ENCODE assay signal across 8 cellular contexts in the genomic region with DNA sequence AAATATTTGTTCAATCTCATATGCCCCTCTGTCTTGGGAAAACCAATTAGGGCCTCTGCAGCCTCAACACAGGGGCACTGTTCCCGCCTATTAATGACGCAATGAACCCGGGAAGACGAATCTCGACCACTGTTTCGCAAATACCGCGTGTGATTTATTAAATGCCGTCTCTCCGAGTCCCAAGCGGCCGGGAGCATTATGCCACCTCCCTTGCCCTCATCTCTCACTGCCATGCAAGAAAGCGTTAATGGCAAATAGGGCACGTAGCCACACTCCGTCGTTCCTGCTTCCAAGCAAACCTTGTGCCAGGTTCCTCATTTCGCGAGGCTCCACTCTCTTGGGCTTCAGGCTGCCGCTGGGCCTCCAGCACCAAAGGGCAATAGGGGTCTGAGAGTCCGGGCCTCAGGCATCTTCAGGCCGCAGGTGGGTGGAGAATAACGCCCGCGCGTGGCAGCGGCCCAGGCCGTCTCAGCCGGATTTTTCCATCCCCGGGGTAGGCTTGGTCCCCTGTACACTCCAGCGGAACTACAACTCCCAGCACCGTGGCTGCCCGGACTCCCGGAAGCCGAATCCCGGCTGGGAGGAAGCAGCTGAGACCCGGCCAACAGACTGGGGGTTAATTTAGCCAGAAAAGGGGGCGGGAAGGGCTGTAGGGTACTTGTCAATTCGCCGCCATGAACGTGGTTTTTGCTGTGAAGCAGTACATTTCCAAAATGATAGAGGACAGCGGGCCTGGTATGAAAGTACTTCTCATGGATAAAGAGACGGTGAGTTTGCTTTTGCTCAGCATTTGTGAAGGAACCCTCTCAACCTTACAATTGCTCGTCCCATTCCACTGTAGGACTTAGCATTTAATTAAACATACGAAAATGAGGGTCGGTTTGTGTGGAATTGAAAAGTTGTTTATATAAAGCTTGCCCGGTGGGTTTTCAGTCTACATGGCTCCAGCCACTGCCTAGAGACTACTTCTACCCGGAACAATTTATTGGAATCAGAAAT. TPM values are rescaled to one million over a fixed set of nuclear protein-coding genes. Genes with fewer than 3 reads are reported as not detected.
A peak's percentile ranks its signal among the peaks of the same experiment; 100 is the strongest.
DNase-seq lines count a peak whose midpoint lies in the region; ATAC-seq and TF ChIP-seq lines count a peak whose summit lies in the region.

A gene with protein sequence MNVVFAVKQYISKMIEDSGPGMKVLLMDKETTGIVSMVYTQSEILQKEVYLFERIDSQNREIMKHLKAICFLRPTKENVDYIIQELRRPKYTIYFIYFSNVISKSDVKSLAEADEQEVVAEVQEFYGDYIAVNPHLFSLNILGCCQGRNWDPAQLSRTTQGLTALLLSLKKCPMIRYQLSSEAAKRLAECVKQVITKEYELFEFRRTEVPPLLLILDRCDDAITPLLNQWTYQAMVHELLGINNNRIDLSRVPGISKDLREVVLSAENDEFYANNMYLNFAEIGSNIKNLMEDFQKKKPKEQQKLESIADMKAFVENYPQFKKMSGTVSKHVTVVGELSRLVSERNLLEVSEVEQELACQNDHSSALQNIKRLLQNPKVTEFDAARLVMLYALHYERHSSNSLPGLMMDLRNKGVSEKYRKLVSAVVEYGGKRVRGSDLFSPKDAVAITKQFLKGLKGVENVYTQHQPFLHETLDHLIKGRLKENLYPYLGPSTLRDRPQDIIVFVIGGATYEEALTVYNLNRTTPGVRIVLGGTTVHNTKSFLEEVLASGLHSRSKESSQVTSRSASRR (plus strand): TSS at position 593 of the 999 bp plus-strand sequence. CDS start 82 bp downstream, at position 675.

- H3K4me3 ChIP-seq in GM06990 (replicated peaks; ENCODE audit: low read depth, low read length) (peak within 1 kb of the TSS; percentile 66), cardiac muscle cell (peak within 1 kb of the TSS; percentile 60), trophoblast cell (ENCODE audit: low read depth, low read length) (peak within 1 kb of the TSS; percentile 84), transverse colon (peak within 1 kb of the TSS; percentile 49 to 86 (median 60))

- H4K12ac ChIP-seq in trophoblast cell (ENCODE audit: low read depth, low read length): peak within 1 kb of the TSS; percentile 91

- no peaks in the 10 kb centered on the region for H3K9me3 ChIP-seq in cardiac muscle cell (ENCODE audit: low read depth)
- no peaks in the 10 kb centered on the region for H3K9me3 ChIP-seq in trophoblast cell (ENCODE audit: insufficient read depth, low read depth, low read length)
- H3K9me3 ChIP-seq in transverse colon: no peaks in the 10 kb centered on the region

- intact Hi-C loops in transverse colon (cut with DNase I; ENCODE audit: low total_unique reads): loop anchor here (5.0 kb wide), 1 partner anchor 85 kb away; no protein-coding TSS in a partner anchor

- peaks cover 9% of the 10 kb centered on the region for H3K79me1 ChIP-seq in trophoblast cell (ENCODE audit: low read length)

- H3K14ac ChIP-seq in trophoblast cell (ENCODE audit: low read length): peak within 1 kb of the TSS; percentile 73

- no CpG with 5 or more reads among the region's 47 CpGs for WGBS in trophoblast cell (ENCODE audit: extremely low coverage, insufficient coverage, insufficient read length)
- 0 to 1% methylated on average over 8 to 47 of the region's 47 CpGs for WGBS in transverse colon (ENCODE audit: low coverage in 1 of 2), 2 donors

- no peak for TF ChIP-seq CTCF in GM06990 (IDR thresholded peaks at IDR 0.05; ENCODE audit: insufficient read depth, low read length, poor library complexity, severe bottlenecking)
- peak; percentile 17 for TF ChIP-seq CTCF in cardiac muscle cell (IDR thresholded peaks at IDR 0.05; ENCODE audit: low read depth, low read length)
- TF ChIP-seq CTCF in transverse colon (IDR thresholded peaks at IDR 0.05): peak in 3 of 5 experiments; percentile 19 to 62 (median 46)

- in situ Hi-C loops in transverse colon (cut with MboI; ENCODE audit: low pct_ligation_motif_present in 1 of 4, low pct_unique_long_range_greater_than_20kb in 1 of 4, low sequenced_read_pairs in 3 of 4): loop anchor here in 1 of 4 donors (25.0 kb wide), 1 partner anchor 95 kb away; no protein-coding TSS in a partner anchor

- H3K4me1 ChIP-seq in cardiac muscle cell (ENCODE audit: low read depth): peaks cover 20% of the 10 kb centered on the region
- no peaks in the 10 kb centered on the region for H3K4me1 ChIP-seq in trophoblast cell (ENCODE audit: control insufficient read depth in 1 of 2, insufficient read depth in 2 of 2, low read length in 2 of 2)
- H3K4me1 ChIP-seq in transverse colon: peaks cover 0 to 35% (median 11%) of the 10 kb centered on the region in 4 donors

- H3K36me3 ChIP-seq in GM06990 (ENCODE audit: control insufficient read depth, insufficient read depth, low read length) (no peaks in the 10 kb centered on the region; the same call in 1 of the 2 replicates), cardiac muscle cell (no peaks in the 10 kb centered on the region), trophoblast cell (ENCODE audit: control insufficient read depth in 1 of 2, insufficient read depth in 2 of 2, low read length in 2 of 2) (peaks cover 3 to 4% of the 10 kb centered on the region in 2 experiments), transverse colon (peaks cover 0 to 6% (median 0%) of the 10 kb centered on the region in 4 donors)

- peak within 1 kb of the TSS; percentile 28 for H2BK12ac ChIP-seq in trophoblast cell (ENCODE audit: low read length)

- peak within 1 kb of the TSS; percentile 76 for H2BK5ac ChIP-seq in trophoblast cell (ENCODE audit: low read depth, low read length, poor library complexity)

- peak within 1 kb of the TSS; percentile 10 for H3K18ac ChIP-seq in trophoblast cell (ENCODE audit: low read length)

- no peak for TF ChIP-seq EP300 in transverse colon (IDR thresholded peaks at IDR 0.05; ENCODE audit: low read depth)

- peak within 1 kb of the TSS; percentile 86 for H3K9ac ChIP-seq in trophoblast cell (ENCODE audit: low read length)

- peak within 1 kb of the TSS; percentile 71 for H3K4ac ChIP-seq in trophoblast cell (ENCODE audit: low read depth, low read length)

- H3K27me3 ChIP-seq in GM06990 (replicated peaks; ENCODE audit: control insufficient read depth, insufficient read depth, low read length) (no peaks in the 10 kb centered on the region), cardiac muscle cell (no peaks in the 10 kb centered on the region), trophoblast cell (ENCODE audit: insufficient read depth, low read length) (no peaks in the 10 kb centered on the region), transverse colon (no peaks in the 10 kb centered on the region)

- no peak within 1 kb of the TSS for H3K23ac ChIP-seq in trophoblast cell (ENCODE audit: low read length)

- peak within 1 kb of the TSS; percentile 89 for H2BK120ac ChIP-seq in trophoblast cell (ENCODE audit: insufficient read depth, low read length, poor library complexity)

- peak within 1 kb of the TSS; percentile 63 for H3K4me2 ChIP-seq in trophoblast cell (ENCODE audit: low read length)

- H2AFZ ChIP-seq in trophoblast cell (ENCODE audit: insufficient read depth, low read length, poor library complexity): peak within 1 kb of the TSS; percentile 94

- peak; percentile 90 for ATAC-seq in HG02588 (IDR thresholded peaks at IDR 0.05; ENCODE audit: unreplicated experiment)

- H4K8ac ChIP-seq in trophoblast cell (ENCODE audit: low read depth, low read length): peak within 1 kb of the TSS; percentile 95

- H4K91ac ChIP-seq in trophoblast cell (ENCODE audit: low read depth, low read length): peak within 1 kb of the TSS; percentile 93

- H3K27ac ChIP-seq in cardiac muscle cell (peak within 1 kb of the TSS; percentile 94), trophoblast cell (ENCODE audit: low read depth, low read length) (peak within 1 kb of the TSS; percentile 65), transverse colon (peak within 1 kb of the TSS; percentile 91 to 94 (median 93))

- peak; percentile 60 for TF ChIP-seq POLR2A in transverse colon (IDR thresholded peaks at IDR 0.05)

- peak; percentile 89 for DNase-seq in GM06990 (ENCODE audit: extremely low read depth, insufficient read length)
- DNase-seq in NCI-H1105 treated with DMSO at 0.1 percent for 48 hours (lab: John Stamatoyannopoulos, UW): peak; percentile 93
- peak; percentile 75 to 85 for DNase-seq in SW 1271 (lab: John Stamatoyannopoulos, UW)
- peak; percentile 64 for DNase-seq in activated naive CD8-positive, alpha-beta T cell treated with anti-CD3 and anti-CD28 coated beads, Interleukin-2, amount 50 U/mL, for 16 hours (ENCODE audit: low read depth, low spot score)
- DNase-seq in cardiac muscle cell (ENCODE audit: low read depth in 1 of 2, low spot score in 1 of 2): peak; percentile 92 to 94
- peak; percentile 87 to 90 for DNase-seq in trophoblast cell
- peak; percentile 92 for DNase-seq in transverse colon

- no peak within 1 kb of the TSS for H2AK5ac ChIP-seq in trophoblast cell (ENCODE audit: low read length)

- peaks cover 5% of the 10 kb centered on the region for H3K79me2 ChIP-seq in trophoblast cell (ENCODE audit: control insufficient read depth, insufficient read depth, low read length, poor library complexity)

RNA-seq across cellular contexts. Expression of the gene that starts here (rescaled TPM):
- 46.6 and 53.4 TPM in 2 replicates for total RNA-seq in cardiac muscle cell
- 70.4 and 71.2 TPM in 2 replicates for polyA plus RNA-seq in cardiac muscle cell
- 20.3 and 21.5 TPM in 2 replicates for polyA plus RNA-seq in trophoblast cell (2013)
- 10 to 100 TPM; 16.1 to 47.5 (median 34.7) TPM for total RNA-seq in transverse colon

Comparison
In these comparisons a context has a peak if more than half of its experiments do, and no peak if none do; other contexts are left out.
1. Peak in every context shown above with its lines: DNase-seq, ATAC-seq, H3K4me3 ChIP-seq and H3K27ac ChIP-seq.